Comparison of ENCODE assay signal across 27 cellular contexts in the genomic region with DNA sequence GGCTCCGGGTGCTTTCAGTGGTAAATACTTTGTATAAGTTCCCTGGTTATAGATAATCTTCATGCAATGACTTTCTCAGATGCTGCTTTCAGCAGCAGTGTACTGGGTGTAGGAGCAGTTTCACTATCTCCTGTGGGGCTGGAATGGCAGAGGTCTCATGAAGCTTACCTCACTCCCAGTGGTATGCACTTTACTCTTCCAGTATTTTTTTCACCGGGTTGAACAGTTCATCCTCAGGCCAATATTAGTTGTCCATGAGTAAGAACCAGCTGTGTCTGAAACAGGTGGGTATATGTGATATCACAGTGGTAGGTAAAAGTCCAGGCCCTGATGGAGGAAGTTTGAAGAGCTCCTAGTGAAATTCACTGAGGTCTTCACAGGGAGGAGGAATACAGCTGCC.
"Had no signal": no experiment of that assay in that cellular context is flagged by ENCODE, and none has a peak within 500 bp of the region (broad histone marks: within the 10 kb centered on the region; RNA-seq: fewer than 3 reads in every experiment).

No MANE protein-coding gene starts in this region.

- H3K27ac ChIP-seq: body of pancreas, cardiac muscle cell, heart right ventricle, left ventricle myocardium inferior, neutrophil, ovary, right lobe of liver, skin epidermis, thoracic aorta, uterus had no signal

- ATAC-seq: activated CD8-positive, alpha-beta T cell treated with anti-CD3 and anti-CD28 coated beads for 36 hours; activated T-cell treated with anti-CD3 and anti-CD28 coated beads, Interleukin-2, amount 50 U/mL, for 4 hours; activated T-helper 17 cell treated with anti-CD3 and anti-CD28 coated beads, Interleukin-2, amount 50 U/mL, for 72 hours; body of pancreas; effector memory CD8-positive, alpha-beta T cell; esophagus mucosa; heart right ventricle; right lobe of liver; stimulated activated effector memory CD8-positive, alpha-beta T cell treated with anti-CD3 and anti-CD28 coated beads, Interleukin-12 subunit alpha, Interleukin-12 subunit beta, amount 100 ng/mL, for 72 hours had no signal

- H3K4me3 ChIP-seq: body of pancreas, cardiac muscle cell, heart right ventricle, left ventricle myocardium inferior, lung, ovary, right lobe of liver, skin epidermis, thoracic aorta, uterus had no signal

- H3K36me3 ChIP-seq: cardiac muscle cell, heart right ventricle, left ventricle myocardium inferior, neutrophil, ovary, right lobe of liver, thoracic aorta, uterus had no signal

- H3K27me3 ChIP-seq: body of pancreas, cardiac muscle cell, heart right ventricle, neutrophil, ovary, right lobe of liver, uterus had no signal

- H3K4me1 ChIP-seq: body of pancreas, heart right ventricle, left ventricle myocardium inferior, right lobe of liver, uterus had no signal

- DNase-seq: activated B cell treated with CpG ODN at 0.5 μM for 24 hours; activated CD4-positive, alpha-beta T cell treated with anti-CD3 and anti-CD28 coated beads, Interleukin-2, amount 50 U/mL, for 1 hour; activated CD8-positive, alpha-beta T cell treated with anti-CD3 and anti-CD28 coated beads for 36 hours; activated T-cell treated with anti-CD3 and anti-CD28 coated beads, Interleukin-2, amount 50 U/mL, for 4 hours; anterior cingulate cortex; body of pancreas; cerebellar nuclear complex; cortex of kidney; effector memory CD8-positive, alpha-beta T cell; foreskin fibroblast; heart right ventricle; left ventricle myocardium inferior; naive B cell; nephron progenitor cell; ovary; right lobe of liver; stimulated activated CD4-positive, alpha-beta T cell treated with anti-CD3 and anti-CD28 coated beads, Interleukin-12 subunit alpha, Interleukin-12 subunit beta, amount 100 ng/mL, for 4 hours; stimulated activated CD4-positive, alpha-beta T cell treated with anti-CD3 and anti-CD28 coated beads, Interleukin-4, amount 100 ng/mL, for 24 hours; uterus had no signal

- H3K9me3 ChIP-seq: body of pancreas, neutrophil, ovary, right lobe of liver, thoracic aorta, uterus had no signal
